In genomic region chr5:154265197-154265578, GRCh38 we compare ENCODE assay signal across 20 cellular contexts.
A peak's percentile ranks its signal among the peaks of the same experiment; 100 is the strongest.
DNase-seq lines count a peak whose midpoint lies in the region; ATAC-seq and TF ChIP-seq lines count a peak whose summit lies in the region.
"Had no signal": no experiment of that assay in that cellular context is flagged by ENCODE, and none has a peak within 500 bp of the region (broad histone marks: within the 10 kb centered on the region; RNA-seq: fewer than 3 reads in every experiment).

No MANE protein-coding gene starts in this region.

- H3K27ac ChIP-seq in BLaER1 treated with 17β-estradiol and CSF1 and Interleukin-3, amounts not matched to agents 10 nM and 100 nM, result no peak overlapping the region
- H3K27ac ChIP-seq in CD8-positive, alpha-beta memory T cell (ENCODE audit: low read depth, low read length), result no peak overlapping the region
- H3K27ac ChIP-seq in esophagus muscularis mucosa (replicated peaks in 1 of 4) (no peak overlapping the region), upper lobe of left lung (no peak overlapping the region)
- H3K27ac ChIP-seq: BLaER1 had no signal

- H3K27me3 Mint-ChIP-seq in CD8-positive, alpha-beta memory T cell, result no peaks in the 10 kb centered on the region
- H3K27me3 Mint-ChIP-seq in neural crest cell (ENCODE audit: low read depth), result no peaks in the 10 kb centered on the region
- H3K27me3 Mint-ChIP-seq: IgD-negative memory B cell had no signal

- H3K9ac ChIP-seq in BLaER1 treated with 17β-estradiol and CSF1 and Interleukin-3, amounts not matched to agents 10 nM and 100 nM, result no peak overlapping the region
- H3K9ac ChIP-seq: BLaER1 had no signal

- ATAC-seq in HG03159 (IDR thresholded peaks at IDR 0.05; ENCODE audit: unreplicated experiment), result no peak
- ATAC-seq in HG03025 (IDR thresholded peaks at IDR 0.05; ENCODE audit: low FRiP score, unreplicated experiment), result no peak
- ATAC-seq in upper lobe of left lung (ENCODE audit: low FRiP score in 2 of 2), result no peak
- ATAC-seq: CD8-positive, alpha-beta T cell; GM12878; HepG2 had no signal

- TF ChIP-seq POLR2A in esophagus muscularis mucosa (IDR thresholded peaks at IDR 0.05; ENCODE audit: low read depth) (no peak), upper lobe of left lung (IDR thresholded peaks at IDR 0.05) (no peak)

- H3K4me2 ChIP-seq in BLaER1 treated with 17β-estradiol and CSF1 and Interleukin-3, amounts not matched to agents 10 nM and 100 nM, result peak overlapping the region in 6 of 11 experiments; percentile 0 to 34 (median 21); a peak in 5 of 22 replicates
- H3K4me2 ChIP-seq: BLaER1 had no signal

- H3K4me1 Mint-ChIP-seq in CD8-positive, alpha-beta memory T cell, result peaks cover 10 to 22% (median 12%) of the 10 kb centered on the region in 3 donors
- peaks cover 64% of the 10 kb centered on the region for H3K4me1 Mint-ChIP-seq in neural crest cell

- H3K36me3 Mint-ChIP-seq in CD8-positive, alpha-beta memory T cell, result peaks cover 6 to 20% (median 11%) of the 10 kb centered on the region in 3 donors
- H3K36me3 Mint-ChIP-seq in neural crest cell (ENCODE audit: low read depth), result peaks cover 11% of the 10 kb centered on the region

- POLR2A ChIA-PET in CD8-positive, alpha-beta memory T cell (lab: Charles Lee), result no interaction called here

- H3K27ac Mint-ChIP-seq in CD8-positive, alpha-beta memory T cell, result peak overlapping the region in 5 of 8 donors; percentile 29 to 89 (median 52)
- H3K27ac Mint-ChIP-seq in neural crest cell (ENCODE audit: unreplicated experiment), result peak overlapping the region; percentile 82
- H3K27ac Mint-ChIP-seq: CD8-positive, alpha-beta T cell had no signal

- H3K27me3 ChIP-seq in BLaER1 treated with 17β-estradiol and CSF1 and Interleukin-3, amounts not matched to agents 10 nM and 100 nM, result no peaks in the 10 kb centered on the region
- H3K27me3 ChIP-seq in CD8-positive, alpha-beta memory T cell (ENCODE audit: insufficient read depth, low read length, poor library complexity, severe bottlenecking), result no peaks in the 10 kb centered on the region
- H3K27me3 ChIP-seq in esophagus muscularis mucosa (no peaks in the 10 kb centered on the region), upper lobe of left lung (no peaks in the 10 kb centered on the region)
- H3K27me3 ChIP-seq: BLaER1 had no signal

- intact Hi-C loops in esophagus muscularis mucosa (cut with DNase I), result no loop called here

- H3K4me3 ChIP-seq in BLaER1 treated with 17β-estradiol and CSF1 and Interleukin-3, amounts not matched to agents 10 nM and 100 nM, result no peak overlapping the region
- no peak overlapping the region for H3K4me3 ChIP-seq in CD8-positive, alpha-beta memory T cell (ENCODE audit: low read length)
- H3K4me3 ChIP-seq in esophagus muscularis mucosa (no peak overlapping the region), upper lobe of left lung (no peak overlapping the region)
- H3K4me3 ChIP-seq: BLaER1, GM12878, HAP-1 had no signal

- peaks cover 0 to 13% (median 0%) of the 10 kb centered on the region in 11 experiments; a peak in 2 of 22 replicates for H3K9me3 ChIP-seq in BLaER1 treated with 17β-estradiol and CSF1 and Interleukin-3, amounts not matched to agents 10 nM and 100 nM (replicated peaks in 1 of 11)
- no peaks in the 10 kb centered on the region for H3K9me3 ChIP-seq in CD8-positive, alpha-beta memory T cell (ENCODE audit: low read length)
- no peaks in the 10 kb centered on the region for H3K9me3 ChIP-seq in esophagus muscularis mucosa
- H3K9me3 ChIP-seq in upper lobe of left lung, result no peaks in the 10 kb centered on the region
- H3K9me3 ChIP-seq: BLaER1, HAP-1 had no signal

- DNase-seq in CD8-positive, alpha-beta memory T cell, result no peak
- peak; percentile 53 for DNase-seq in esophagus muscularis mucosa (ENCODE audit: extremely low spot score)
- DNase-seq in neural crest cell (ENCODE audit: low read depth, low spot score), result no peak
- DNase-seq in NK-92 treated with Interleukin-12 subunit alpha and Interleukin-12 subunit beta, amount 100 ng/mL, for 24 hours (lab: John Stamatoyannopoulos, UW), result no peak
- DNase-seq in upper lobe of left lung, result no peak
- DNase-seq: CD8-positive, alpha-beta T cell; COR-L47; DMS 273 treated with DMSO at 0.1 percent for 48 hours; DMS53; DND-41; EL; KBM-7 had no signal

- H3K9me3 Mint-ChIP-seq in CD8-positive, alpha-beta memory T cell, result no peaks in the 10 kb centered on the region
- peaks cover 6% of the 10 kb centered on the region for H3K9me3 Mint-ChIP-seq in neural crest cell
- H3K9me3 Mint-ChIP-seq: CD8-positive, alpha-beta T cell; IgD-negative memory B cell had no signal

- H3K4me1 ChIP-seq in BLaER1 treated with 17β-estradiol and CSF1 and Interleukin-3, amounts not matched to agents 10 nM and 100 nM, result peaks cover 0 to 12% (median 6%) of the 10 kb centered on the region in 10 experiments; a peak in 9 of 20 replicates
- H3K4me1 ChIP-seq in CD8-positive, alpha-beta memory T cell (ENCODE audit: insufficient read depth, low read length), result no peaks in the 10 kb centered on the region
- H3K4me1 ChIP-seq in esophagus muscularis mucosa (peaks cover 8 to 30% (median 28%) of the 10 kb centered on the region in 4 donors), upper lobe of left lung (peaks cover 0 to 7% (median 3%) of the 10 kb centered on the region in 4 donors)

- TF ChIP-seq EP300 in esophagus muscularis mucosa (IDR thresholded peaks at IDR 0.05), result no peak
- TF ChIP-seq EP300 in upper lobe of left lung (IDR thresholded peaks at IDR 0.05), result no peak

- H4K20me1 ChIP-seq in BLaER1 treated with 17β-estradiol and CSF1 and Interleukin-3, amounts not matched to agents 10 nM and 100 nM, result no peaks in the 10 kb centered on the region; a peak in 1 of 22 replicates
- H4K20me1 ChIP-seq: BLaER1 had no signal

- peaks cover 0 to 13% (median 0%) of the 10 kb centered on the region in 11 experiments; a peak in 6 of 22 replicates for H3K36me3 ChIP-seq in BLaER1 treated with 17β-estradiol and CSF1 and Interleukin-3, amounts not matched to agents 10 nM and 100 nM
- no peaks in the 10 kb centered on the region for H3K36me3 ChIP-seq in CD8-positive, alpha-beta memory T cell (ENCODE audit: insufficient read depth, low read length)
- no peaks in the 10 kb centered on the region for H3K36me3 ChIP-seq in esophagus muscularis mucosa
- H3K36me3 ChIP-seq in upper lobe of left lung, result no peaks in the 10 kb centered on the region
- H3K36me3 ChIP-seq: BLaER1, HAP-1 had no signal

- CTCF ChIA-PET in CD8-positive, alpha-beta memory T cell (lab: Charles Lee), result no interaction called here

- TF ChIP-seq CTCF in esophagus muscularis mucosa (IDR thresholded peaks at IDR 0.05) (no peak), neural crest cell (conservative IDR thresholded peaks at IDR 0.05) (no peak), upper lobe of left lung (IDR thresholded peaks at IDR 0.05) (no peak)

- H3K4me3 Mint-ChIP-seq in CD8-positive, alpha-beta memory T cell, result peak overlapping the region in 3 of 7 donors; percentile 20 to 55 (median 39)
- peak overlapping the region; percentile 48 for H3K4me3 Mint-ChIP-seq in neural crest cell
- H3K4me3 Mint-ChIP-seq: CD8-positive, alpha-beta T cell; IgD-negative memory B cell had no signal
